In the genomic region with DNA sequence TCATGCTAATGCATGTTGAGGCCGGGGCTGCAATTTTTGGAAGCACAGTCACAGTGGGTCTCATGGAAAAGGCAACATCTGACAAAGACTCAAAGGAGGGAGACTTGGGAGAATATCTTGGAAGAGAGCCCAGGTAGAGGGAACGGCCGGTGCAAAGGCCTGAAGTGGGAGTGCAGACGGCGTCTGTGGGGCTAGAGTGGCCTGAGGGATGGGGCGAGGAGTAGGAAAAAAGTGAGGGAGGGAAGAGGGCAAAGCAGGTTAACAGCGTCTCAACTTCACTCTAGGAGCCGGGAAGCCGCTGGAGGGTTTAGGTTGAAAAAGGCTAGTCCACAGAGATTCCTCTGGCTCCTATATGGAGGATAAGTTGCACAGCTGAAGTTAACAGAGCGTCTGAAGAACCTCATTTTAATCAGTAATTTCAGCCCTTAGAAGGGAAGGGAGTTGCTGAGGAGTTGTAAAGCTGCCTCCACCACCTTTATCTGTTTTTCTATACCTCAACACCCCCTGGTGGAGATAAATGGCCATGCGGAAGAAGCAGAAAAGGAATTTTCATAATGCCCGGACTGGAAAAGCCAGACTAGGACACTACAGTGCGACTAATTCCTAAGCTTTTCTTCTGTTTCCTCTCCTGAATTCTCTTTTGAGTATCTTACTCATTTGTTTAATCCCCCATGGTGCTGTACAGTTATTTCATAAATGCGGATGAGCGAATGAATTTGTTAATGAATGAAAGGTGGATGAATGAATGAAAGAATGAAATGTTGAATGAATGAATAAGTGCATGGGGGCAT, we compare ENCODE assay signal across 1 cellular context.
TF ChIP-seq lines count a peak whose summit lies in the region.

No MANE protein-coding gene starts in this region.

TF ChIP-seq in HEK293, 187 proteins besides CTCF, POLR2A, EP300 and RAD21 (continued from another document and continues in another):
- TF ChIP-seq, protein P1, sequence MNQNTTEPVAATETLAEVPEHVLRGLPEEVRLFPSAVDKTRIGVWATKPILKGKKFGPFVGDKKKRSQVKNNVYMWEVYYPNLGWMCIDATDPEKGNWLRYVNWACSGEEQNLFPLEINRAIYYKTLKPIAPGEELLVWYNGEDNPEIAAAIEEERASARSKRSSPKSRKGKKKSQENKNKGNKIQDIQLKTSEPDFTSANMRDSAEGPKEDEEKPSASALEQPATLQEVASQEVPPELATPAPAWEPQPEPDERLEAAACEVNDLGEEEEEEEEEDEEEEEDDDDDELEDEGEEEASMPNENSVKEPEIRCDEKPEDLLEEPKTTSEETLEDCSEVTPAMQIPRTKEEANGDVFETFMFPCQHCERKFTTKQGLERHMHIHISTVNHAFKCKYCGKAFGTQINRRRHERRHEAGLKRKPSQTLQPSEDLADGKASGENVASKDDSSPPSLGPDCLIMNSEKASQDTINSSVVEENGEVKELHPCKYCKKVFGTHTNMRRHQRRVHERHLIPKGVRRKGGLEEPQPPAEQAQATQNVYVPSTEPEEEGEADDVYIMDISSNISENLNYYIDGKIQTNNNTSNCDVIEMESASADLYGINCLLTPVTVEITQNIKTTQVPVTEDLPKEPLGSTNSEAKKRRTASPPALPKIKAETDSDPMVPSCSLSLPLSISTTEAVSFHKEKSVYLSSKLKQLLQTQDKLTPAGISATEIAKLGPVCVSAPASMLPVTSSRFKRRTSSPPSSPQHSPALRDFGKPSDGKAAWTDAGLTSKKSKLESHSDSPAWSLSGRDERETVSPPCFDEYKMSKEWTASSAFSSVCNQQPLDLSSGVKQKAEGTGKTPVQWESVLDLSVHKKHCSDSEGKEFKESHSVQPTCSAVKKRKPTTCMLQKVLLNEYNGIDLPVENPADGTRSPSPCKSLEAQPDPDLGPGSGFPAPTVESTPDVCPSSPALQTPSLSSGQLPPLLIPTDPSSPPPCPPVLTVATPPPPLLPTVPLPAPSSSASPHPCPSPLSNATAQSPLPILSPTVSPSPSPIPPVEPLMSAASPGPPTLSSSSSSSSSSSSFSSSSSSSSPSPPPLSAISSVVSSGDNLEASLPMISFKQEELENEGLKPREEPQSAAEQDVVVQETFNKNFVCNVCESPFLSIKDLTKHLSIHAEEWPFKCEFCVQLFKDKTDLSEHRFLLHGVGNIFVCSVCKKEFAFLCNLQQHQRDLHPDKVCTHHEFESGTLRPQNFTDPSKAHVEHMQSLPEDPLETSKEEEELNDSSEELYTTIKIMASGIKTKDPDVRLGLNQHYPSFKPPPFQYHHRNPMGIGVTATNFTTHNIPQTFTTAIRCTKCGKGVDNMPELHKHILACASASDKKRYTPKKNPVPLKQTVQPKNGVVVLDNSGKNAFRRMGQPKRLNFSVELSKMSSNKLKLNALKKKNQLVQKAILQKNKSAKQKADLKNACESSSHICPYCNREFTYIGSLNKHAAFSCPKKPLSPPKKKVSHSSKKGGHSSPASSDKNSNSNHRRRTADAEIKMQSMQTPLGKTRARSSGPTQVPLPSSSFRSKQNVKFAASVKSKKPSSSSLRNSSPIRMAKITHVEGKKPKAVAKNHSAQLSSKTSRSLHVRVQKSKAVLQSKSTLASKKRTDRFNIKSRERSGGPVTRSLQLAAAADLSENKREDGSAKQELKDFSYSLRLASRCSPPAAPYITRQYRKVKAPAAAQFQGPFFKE (tag by site-specific recombination; IDR thresholded peaks at IDR 0.05; ENCODE audit: borderline replicate concordance): no peak
- TF ChIP-seq ZNF10 (tag by site-specific recombination; IDR thresholded peaks at IDR 0.05): no peak
- TF ChIP-seq ZXDB (tag by site-specific recombination; IDR thresholded peaks at IDR 0.05): no peak; the same call in 1 of the 2 replicates
- TF ChIP-seq, protein P2, sequence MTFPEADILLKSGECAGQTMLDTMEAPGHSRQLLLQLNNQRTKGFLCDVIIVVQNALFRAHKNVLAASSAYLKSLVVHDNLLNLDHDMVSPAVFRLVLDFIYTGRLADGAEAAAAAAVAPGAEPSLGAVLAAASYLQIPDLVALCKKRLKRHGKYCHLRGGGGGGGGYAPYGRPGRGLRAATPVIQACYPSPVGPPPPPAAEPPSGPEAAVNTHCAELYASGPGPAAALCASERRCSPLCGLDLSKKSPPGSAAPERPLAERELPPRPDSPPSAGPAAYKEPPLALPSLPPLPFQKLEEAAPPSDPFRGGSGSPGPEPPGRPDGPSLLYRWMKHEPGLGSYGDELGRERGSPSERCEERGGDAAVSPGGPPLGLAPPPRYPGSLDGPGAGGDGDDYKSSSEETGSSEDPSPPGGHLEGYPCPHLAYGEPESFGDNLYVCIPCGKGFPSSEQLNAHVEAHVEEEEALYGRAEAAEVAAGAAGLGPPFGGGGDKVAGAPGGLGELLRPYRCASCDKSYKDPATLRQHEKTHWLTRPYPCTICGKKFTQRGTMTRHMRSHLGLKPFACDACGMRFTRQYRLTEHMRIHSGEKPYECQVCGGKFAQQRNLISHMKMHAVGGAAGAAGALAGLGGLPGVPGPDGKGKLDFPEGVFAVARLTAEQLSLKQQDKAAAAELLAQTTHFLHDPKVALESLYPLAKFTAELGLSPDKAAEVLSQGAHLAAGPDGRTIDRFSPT (tag by site-specific recombination; IDR thresholded peaks at IDR 0.05): no peak
- TF ChIP-seq TRIM28 (IDR thresholded peaks at IDR 0.05; ENCODE audit: borderline replicate concordance, low read length): 0 out of 2 replicates have a peak, but pooled peaks have one; percentile 28
- 0 out of 2 replicates have a peak, but pooled peaks have one; percentile 33 for TF ChIP-seq ZEB2 (tag by site-specific recombination; IDR thresholded peaks at IDR 0.05)
- TF ChIP-seq, protein P3, sequence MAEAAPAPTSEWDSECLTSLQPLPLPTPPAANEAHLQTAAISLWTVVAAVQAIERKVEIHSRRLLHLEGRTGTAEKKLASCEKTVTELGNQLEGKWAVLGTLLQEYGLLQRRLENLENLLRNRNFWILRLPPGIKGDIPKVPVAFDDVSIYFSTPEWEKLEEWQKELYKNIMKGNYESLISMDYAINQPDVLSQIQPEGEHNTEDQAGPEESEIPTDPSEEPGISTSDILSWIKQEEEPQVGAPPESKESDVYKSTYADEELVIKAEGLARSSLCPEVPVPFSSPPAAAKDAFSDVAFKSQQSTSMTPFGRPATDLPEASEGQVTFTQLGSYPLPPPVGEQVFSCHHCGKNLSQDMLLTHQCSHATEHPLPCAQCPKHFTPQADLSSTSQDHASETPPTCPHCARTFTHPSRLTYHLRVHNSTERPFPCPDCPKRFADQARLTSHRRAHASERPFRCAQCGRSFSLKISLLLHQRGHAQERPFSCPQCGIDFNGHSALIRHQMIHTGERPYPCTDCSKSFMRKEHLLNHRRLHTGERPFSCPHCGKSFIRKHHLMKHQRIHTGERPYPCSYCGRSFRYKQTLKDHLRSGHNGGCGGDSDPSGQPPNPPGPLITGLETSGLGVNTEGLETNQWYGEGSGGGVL (tag by site-specific recombination; IDR thresholded peaks at IDR 0.05): peak; percentile 39; the same call in 1 of the 2 replicates
- TF ChIP-seq BCL11B (tag by site-specific recombination; IDR thresholded peaks at IDR 0.05; ENCODE audit: low read depth): no peak
- no peak for TF ChIP-seq SCRT1 (tag by site-specific recombination; IDR thresholded peaks at IDR 0.05; ENCODE audit: borderline replicate concordance)
- TF ChIP-seq, protein P4, sequence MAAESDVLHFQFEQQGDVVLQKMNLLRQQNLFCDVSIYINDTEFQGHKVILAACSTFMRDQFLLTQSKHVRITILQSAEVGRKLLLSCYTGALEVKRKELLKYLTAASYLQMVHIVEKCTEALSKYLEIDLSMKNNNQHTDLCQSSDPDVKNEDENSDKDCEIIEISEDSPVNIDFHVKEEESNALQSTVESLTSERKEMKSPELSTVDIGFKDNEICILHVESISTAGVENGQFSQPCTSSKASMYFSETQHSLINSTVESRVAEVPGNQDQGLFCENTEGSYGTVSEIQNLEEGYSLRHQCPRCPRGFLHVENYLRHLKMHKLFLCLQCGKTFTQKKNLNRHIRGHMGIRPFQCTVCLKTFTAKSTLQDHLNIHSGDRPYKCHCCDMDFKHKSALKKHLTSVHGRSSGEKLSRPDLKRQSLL (tag by site-specific recombination; IDR thresholded peaks at IDR 0.05): no peak
- TF ChIP-seq ZNF248 (tag by site-specific recombination; IDR thresholded peaks at IDR 0.05): no peak
- no peak for TF ChIP-seq ZNF776 (tag by site-specific recombination; IDR thresholded peaks at IDR 0.05; ENCODE audit: borderline replicate concordance)
- TF ChIP-seq MYNN (tag by site-specific recombination; IDR thresholded peaks at IDR 0.05; ENCODE audit: borderline replicate concordance): no peak
- no peak for TF ChIP-seq ZBTB21 (tag by site-specific recombination; IDR thresholded peaks at IDR 0.05)
- TF ChIP-seq, protein P5, sequence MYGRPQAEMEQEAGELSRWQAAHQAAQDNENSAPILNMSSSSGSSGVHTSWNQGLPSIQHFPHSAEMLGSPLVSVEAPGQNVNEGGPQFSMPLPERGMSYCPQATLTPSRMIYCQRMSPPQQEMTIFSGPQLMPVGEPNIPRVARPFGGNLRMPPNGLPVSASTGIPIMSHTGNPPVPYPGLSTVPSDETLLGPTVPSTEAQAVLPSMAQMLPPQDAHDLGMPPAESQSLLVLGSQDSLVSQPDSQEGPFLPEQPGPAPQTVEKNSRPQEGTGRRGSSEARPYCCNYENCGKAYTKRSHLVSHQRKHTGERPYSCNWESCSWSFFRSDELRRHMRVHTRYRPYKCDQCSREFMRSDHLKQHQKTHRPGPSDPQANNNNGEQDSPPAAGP (tag by site-specific recombination; IDR thresholded peaks at IDR 0.05): peak; percentile 69; the same call in 1 of the 2 replicates
- TF ChIP-seq HOXC10 (CRISPR knock-in tag; IDR thresholded peaks at IDR 0.05): no peak
- peak; percentile 89 for TF ChIP-seq ZNF660 (tag by site-specific recombination; IDR thresholded peaks at IDR 0.05)
- TF ChIP-seq, protein P6, sequence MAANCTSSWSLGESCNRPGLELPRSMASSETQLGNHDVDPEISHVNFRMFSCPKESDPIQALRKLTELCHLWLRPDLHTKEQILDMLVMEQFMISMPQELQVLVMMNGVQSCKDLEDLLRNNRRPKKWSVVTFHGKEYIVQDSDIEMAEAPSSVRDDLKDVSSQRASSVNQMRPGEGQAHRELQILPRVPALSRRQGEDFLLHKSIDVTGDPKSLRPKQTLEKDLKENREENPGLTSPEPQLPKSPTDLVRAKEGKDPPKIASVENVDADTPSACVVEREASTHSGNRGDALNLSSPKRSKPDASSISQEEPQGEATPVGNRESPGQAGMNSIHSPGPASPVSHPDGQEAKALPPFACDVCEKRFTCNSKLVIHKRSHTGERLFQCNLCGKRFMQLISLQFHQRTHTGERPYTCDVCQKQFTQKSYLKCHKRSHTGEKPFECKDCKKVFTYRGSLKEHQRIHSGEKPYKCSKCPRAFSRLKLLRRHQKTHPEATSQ (tag by site-specific recombination; IDR thresholded peaks at IDR 0.05): no peak
- TF ChIP-seq ZNF132 (tag by site-specific recombination; IDR thresholded peaks at IDR 0.05; ENCODE audit: borderline replicate concordance): no peak
- no peak for TF ChIP-seq ZNF114 (tag by site-specific recombination; IDR thresholded peaks at IDR 0.05)
- TF ChIP-seq, protein P7, sequence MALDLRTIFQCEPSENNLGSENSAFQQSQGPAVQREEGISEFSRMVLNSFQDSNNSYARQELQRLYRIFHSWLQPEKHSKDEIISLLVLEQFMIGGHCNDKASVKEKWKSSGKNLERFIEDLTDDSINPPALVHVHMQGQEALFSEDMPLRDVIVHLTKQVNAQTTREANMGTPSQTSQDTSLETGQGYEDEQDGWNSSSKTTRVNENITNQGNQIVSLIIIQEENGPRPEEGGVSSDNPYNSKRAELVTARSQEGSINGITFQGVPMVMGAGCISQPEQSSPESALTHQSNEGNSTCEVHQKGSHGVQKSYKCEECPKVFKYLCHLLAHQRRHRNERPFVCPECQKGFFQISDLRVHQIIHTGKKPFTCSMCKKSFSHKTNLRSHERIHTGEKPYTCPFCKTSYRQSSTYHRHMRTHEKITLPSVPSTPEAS (tag by site-specific recombination; IDR thresholded peaks at IDR 0.05): no peak
- TF ChIP-seq KLF9 (tag by site-specific recombination; IDR thresholded peaks at IDR 0.05; ENCODE audit: low read depth): no peak
- TF ChIP-seq ZNF548 (tag by site-specific recombination; IDR thresholded peaks at IDR 0.05): no peak
- TF ChIP-seq ZFP37 (tag by site-specific recombination; IDR thresholded peaks at IDR 0.05): peak; percentile 48; the same call in 1 of the 2 replicates
- TF ChIP-seq ZNF670 (tag by site-specific recombination; IDR thresholded peaks at IDR 0.05; ENCODE audit: low read depth): no peak
- no peak for TF ChIP-seq ZNF747 (tag by site-specific recombination; IDR thresholded peaks at IDR 0.05)
- peak; percentile 80 for TF ChIP-seq ZNF341 (tag by site-specific recombination; IDR thresholded peaks at IDR 0.05; ENCODE audit: low read depth)
- no peak for TF ChIP-seq ZNF677 (tag by site-specific recombination; IDR thresholded peaks at IDR 0.05)
- peak; percentile 94 for TF ChIP-seq ZSCAN16 (tag by site-specific recombination; IDR thresholded peaks at IDR 0.05)
- 0 out of 2 replicates have a peak, but pooled peaks have one; percentile 32 for TF ChIP-seq ZNF2 (tag by site-specific recombination; IDR thresholded peaks at IDR 0.05)
- peak; percentile 88 for TF ChIP-seq ZNF335 (tag by site-specific recombination; conservative IDR thresholded peaks at IDR 0.05)
- TF ChIP-seq MEIS1 (CRISPR knock-in tag; IDR thresholded peaks at IDR 0.05; ENCODE audit: borderline replicate concordance): no peak
- TF ChIP-seq ZNF600 (tag by site-specific recombination; IDR thresholded peaks at IDR 0.05): peak; percentile 42; the same call in 1 of the 2 replicates
- no peak for TF ChIP-seq ZNF174 (tag by site-specific recombination; IDR thresholded peaks at IDR 0.05)
- no peak for TF ChIP-seq ZNF558 (tag by site-specific recombination; IDR thresholded peaks at IDR 0.05)
- TF ChIP-seq, protein P8, sequence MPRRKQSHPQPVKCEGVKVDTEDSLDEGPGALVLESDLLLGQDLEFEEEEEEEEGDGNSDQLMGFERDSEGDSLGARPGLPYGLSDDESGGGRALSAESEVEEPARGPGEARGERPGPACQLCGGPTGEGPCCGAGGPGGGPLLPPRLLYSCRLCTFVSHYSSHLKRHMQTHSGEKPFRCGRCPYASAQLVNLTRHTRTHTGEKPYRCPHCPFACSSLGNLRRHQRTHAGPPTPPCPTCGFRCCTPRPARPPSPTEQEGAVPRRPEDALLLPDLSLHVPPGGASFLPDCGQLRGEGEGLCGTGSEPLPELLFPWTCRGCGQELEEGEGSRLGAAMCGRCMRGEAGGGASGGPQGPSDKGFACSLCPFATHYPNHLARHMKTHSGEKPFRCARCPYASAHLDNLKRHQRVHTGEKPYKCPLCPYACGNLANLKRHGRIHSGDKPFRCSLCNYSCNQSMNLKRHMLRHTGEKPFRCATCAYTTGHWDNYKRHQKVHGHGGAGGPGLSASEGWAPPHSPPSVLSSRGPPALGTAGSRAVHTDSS (tag by site-specific recombination; IDR thresholded peaks at IDR 0.05): no peak
- peak; percentile 31; the same call in 1 of the 2 replicates for TF ChIP-seq KLF8 (tag by site-specific recombination; IDR thresholded peaks at IDR 0.05)
- no peak for TF ChIP-seq ZNF266 (tag by site-specific recombination; IDR thresholded peaks at IDR 0.05; ENCODE audit: low read depth)
- TF ChIP-seq ZNF184 (tag by site-specific recombination; IDR thresholded peaks at IDR 0.05): no peak
- TF ChIP-seq ZIC2 (tag by site-specific recombination; IDR thresholded peaks at IDR 0.05): no peak
